ENCODE assay signal across 30 cellular contexts in genomic region chr4:33226133-33226532, GRCh38.
DNase-seq lines count a peak whose midpoint lies in the region; ATAC-seq lines count a peak whose summit lies in the region.
"Had no signal": no experiment of that assay in that cellular context is flagged by ENCODE, and none has a peak within 500 bp of the region (broad histone marks: within the 10 kb centered on the region; RNA-seq: fewer than 3 reads in every experiment).

No MANE protein-coding gene starts in this region.

- H3K36me3 Mint-ChIP-seq in effector memory CD8-positive, alpha-beta T cell (ENCODE audit: insufficient read depth): no peaks in the 10 kb centered on the region
- H3K36me3 Mint-ChIP-seq: activated naive CD8-positive, alpha-beta T cell treated with anti-CD3 and anti-CD28 coated beads, Interleukin-2, amount 10 ng/mL, durations not matched to agents 7 days and 5 days had no signal

- H3K27me3 Mint-ChIP-seq in effector memory CD8-positive, alpha-beta T cell: no peaks in the 10 kb centered on the region
- H3K27me3 Mint-ChIP-seq: activated naive CD8-positive, alpha-beta T cell treated with anti-CD3 and anti-CD28 coated beads, Interleukin-2, amount 10 ng/mL, durations not matched to agents 7 days and 5 days; CD4-positive, alpha-beta T cell; natural killer cell treated with Interleukin-12 subunit alpha and Interleukin-12 subunit beta and Interleukin-15 and Interleukin-18, amount 100 ng/mL, for 72 hours had no signal

- peaks cover 5 to 9% of the 10 kb centered on the region in 2 donors for H3K9me3 Mint-ChIP-seq in effector memory CD8-positive, alpha-beta T cell

- no peak overlapping the region for H3K27ac ChIP-seq in caudate nucleus (ENCODE audit: low read depth, low read length)
- H3K27ac ChIP-seq: 22Rv1, SK-N-MC, spleen, thyroid gland, VCaP had no signal

- H3K27ac Mint-ChIP-seq in effector memory CD8-positive, alpha-beta T cell: no peak overlapping the region
- H3K27ac Mint-ChIP-seq: activated naive CD8-positive, alpha-beta T cell treated with anti-CD3 and anti-CD28 coated beads, Interleukin-2, amount 10 ng/mL, durations not matched to agents 7 days and 5 days; CD4-positive, alpha-beta T cell; HFFc6; natural killer cell treated with Interleukin-12 subunit alpha and Interleukin-12 subunit beta and Interleukin-15 and Interleukin-18, amount 100 ng/mL, for 72 hours had no signal

- no peak overlapping the region for H3K4me3 Mint-ChIP-seq in effector memory CD8-positive, alpha-beta T cell
- H3K4me3 Mint-ChIP-seq: activated naive CD8-positive, alpha-beta T cell treated with anti-CD3 and anti-CD28 coated beads, Interleukin-2, amount 10 ng/mL, durations not matched to agents 7 days and 5 days; CD4-positive, alpha-beta T cell; HFFc6; natural killer cell treated with Interleukin-12 subunit alpha and Interleukin-12 subunit beta and Interleukin-15 and Interleukin-18, amount 100 ng/mL, for 72 hours had no signal

- no peaks in the 10 kb centered on the region for H3K4me1 Mint-ChIP-seq in effector memory CD8-positive, alpha-beta T cell (ENCODE audit: low read depth in 2 of 2)
- H3K4me1 Mint-ChIP-seq: activated naive CD8-positive, alpha-beta T cell treated with anti-CD3 and anti-CD28 coated beads, Interleukin-2, amount 10 ng/mL, durations not matched to agents 7 days and 5 days had no signal

- ATAC-seq in GM18498 (IDR thresholded peaks at IDR 0.05; ENCODE audit: unreplicated experiment) (peak; percentile 84), GM19397 (IDR thresholded peaks at IDR 0.05; ENCODE audit: unreplicated experiment) (peak; percentile 84), HG02642 (IDR thresholded peaks at IDR 0.05; ENCODE audit: poor library complexity, unreplicated experiment) (peak; percentile 90), HG03175 (IDR thresholded peaks at IDR 0.05; ENCODE audit: unreplicated experiment) (peak; percentile 83)
- no peak for ATAC-seq in effector memory CD8-positive, alpha-beta T cell (replicated peaks)
- ATAC-seq: natural killer cell treated with Interleukin-12 subunit alpha and Interleukin-12 subunit beta and Interleukin-15 and Interleukin-18, amount 100 ng/mL, for 72 hours; stimulated activated naive CD8-positive, alpha-beta T cell treated with anti-CD3 and anti-CD28 coated beads, Interleukin-15, Interleukin-2, amounts not matched to agents 100 U/mL and 50 U/mL, for 24 hours had no signal

- no peak for DNase-seq in stimulated activated CD4-positive, alpha-beta T cell treated with anti-CD3 and anti-CD28 coated beads, Interleukin-2, amount 100 ng/mL, for 24 hours
- DNase-seq in NCI-H526 treated with DMSO at 0.1 percent for 48 hours (lab: John Stamatoyannopoulos, UW) (no peak), caudate nucleus (lab: John Stamatoyannopoulos, UW) (no peak)
- no peak for DNase-seq in effector memory CD8-positive, alpha-beta T cell
- DNase-seq: activated CD4-positive, alpha-beta T cell treated with anti-CD3 and anti-CD28 coated beads, Interleukin-2, amount 50 U/mL, for 1 hour; activated CD8-positive, alpha-beta memory T cell treated with anti-CD3 and anti-CD28 coated beads, Interleukin-2, amount 50 U/mL, for 4 hours; activated effector memory CD4-positive, alpha-beta T cell treated with Interleukin-2 at 50 U/mL for 16 hours; activated naive CD8-positive, alpha-beta T cell treated with anti-CD3 and anti-CD28 coated beads, Interleukin-2, amount 10 ng/mL, durations not matched to agents 7 days and 5 days; CD4-positive, alpha-beta T cell; effector CD8-positive, alpha-beta T cell; foreskin melanocyte; HFFc6; IMR-90; midbrain; NCI-H1417 treated with DMSO at 0.1 percent for 48 hours; NCI-H526; RPMI8226; spleen; stimulated activated CD4-positive, alpha-beta T cell treated with anti-CD3 and anti-CD28 coated beads, Interleukin-4, amount 100 ng/mL, for 4 hours; stimulated activated naive CD8-positive, alpha-beta T cell treated with anti-CD3 and anti-CD28 coated beads, Interleukin-15, Interleukin-2, amounts not matched to agents 100 U/mL and 50 U/mL, for 24 hours; T-helper 2 cell; thyroid gland had no signal
